ENCODE assay signal across 31 cellular contexts in the genomic region with DNA sequence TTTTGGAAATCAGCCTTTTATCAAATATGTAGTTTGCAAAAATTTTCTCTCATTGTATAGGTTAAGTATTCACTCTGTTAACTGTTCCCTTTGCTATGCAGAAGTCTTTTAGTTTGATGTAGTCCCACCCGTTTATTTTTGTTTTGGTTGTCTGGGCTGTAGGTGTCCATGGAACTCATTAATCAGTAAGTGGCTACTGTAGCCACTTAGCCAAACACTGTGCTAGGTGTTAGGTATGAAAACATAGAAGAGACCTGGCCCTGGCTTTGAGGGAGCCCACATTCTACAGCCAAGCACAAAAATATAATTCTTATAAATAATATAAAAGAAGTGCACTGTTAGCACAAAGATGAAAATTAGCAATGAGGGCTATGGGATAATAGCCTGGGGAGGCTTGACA.
"Had no signal": no experiment of that assay in that cellular context is flagged by ENCODE, and none has a peak within 500 bp of the region (broad histone marks: within the 10 kb centered on the region; RNA-seq: fewer than 3 reads in every experiment).

No MANE protein-coding gene starts in this region.

- H3K9me3 ChIP-seq: esophagus squamous epithelium, gastroesophageal sphincter, heart right ventricle had no signal

- H3K27me3 Mint-ChIP-seq: activated B cell treated with CpG ODN at 0.5 μM for 24 hours; activated CD8-positive, alpha-beta T cell treated with anti-CD3 and anti-CD28 coated beads for 36 hours; activated naive CD8-positive, alpha-beta T cell; activated T-helper 17 cell treated with anti-CD3 and anti-CD28 coated beads, Interleukin-2, amount 50 U/mL, for 72 hours; effector memory CD8-positive, alpha-beta T cell; T-helper 17 cell had no signal

- H3K36me3 ChIP-seq: brain microvascular endothelial cell, esophagus squamous epithelium, gastroesophageal sphincter, heart right ventricle, WERI-Rb-1 had no signal

- H3K9me3 Mint-ChIP-seq: activated B cell treated with CpG ODN at 0.5 μM for 24 hours; activated T-cell treated with anti-CD3 and anti-CD28 coated beads, Interleukin-2, amount 50 U/mL, for 4 hours; activated T-helper 17 cell treated with anti-CD3 and anti-CD28 coated beads, Interleukin-2, amount 50 U/mL, for 72 hours; effector memory CD8-positive, alpha-beta T cell; T-helper 2 cell treated with Interferon-gamma antibody and Interleukin-4, amounts not matched to agents 5 μg/mL and 100 μg/mL, for 36 hours had no signal

- H3K27ac Mint-ChIP-seq: activated B cell treated with CpG ODN at 0.5 μM for 24 hours; activated CD8-positive, alpha-beta T cell treated with anti-CD3 and anti-CD28 coated beads for 36 hours; activated naive CD8-positive, alpha-beta T cell; activated T-helper 17 cell treated with anti-CD3 and anti-CD28 coated beads, Interleukin-2, amount 50 U/mL, for 72 hours; effector memory CD8-positive, alpha-beta T cell; T-helper 17 cell; T-helper 2 cell treated with Interferon-gamma antibody and Interleukin-4, amounts not matched to agents 5 μg/mL and 100 μg/mL, for 36 hours had no signal

- DNase-seq: activated B cell treated with CpG ODN at 0.5 μM for 24 hours; activated CD4-positive, alpha-beta T cell treated with anti-CD3 and anti-CD28 coated beads for 48 hours; activated CD4-positive, alpha-beta T cell treated with anti-CD3 and anti-CD28 coated beads, Interleukin-2, amount 50 U/mL, for 1 hour; activated CD4-positive, alpha-beta T cell treated with anti-CD3 and anti-CD28 coated beads, Interleukin-2, amount 50 U/mL, for 48 hours; activated CD8-positive, alpha-beta memory T cell treated with anti-CD3 and anti-CD28 coated beads for 24 hours; activated CD8-positive, alpha-beta T cell treated with anti-CD3 and anti-CD28 coated beads for 36 hours; activated effector memory CD4-positive, alpha-beta T cell treated with Interleukin-2 at 50 U/mL for 16 hours; activated gamma-delta T cell treated with Interleukin-2 at 50 U/mL for 16 hours; activated naive CD4-positive, alpha-beta T cell treated with anti-CD3 and anti-CD28 coated beads, Interleukin-2, amount 50 U/mL, for 16 hours; activated naive CD4-positive, alpha-beta T cell treated with Interleukin-2 at 50 U/mL for 16 hours; activated T-cell treated with anti-CD3 and anti-CD28 coated beads, Interleukin-2, amount 50 U/mL, for 4 hours; amniotic stem cell; anterior cingulate cortex; brain microvascular endothelial cell; caudate nucleus; cortex of kidney; dermis blood vessel endothelial cell; effector CD4-positive, alpha-beta T cell; effector memory CD8-positive, alpha-beta T cell; erythroblast; esophagus squamous epithelium; foreskin melanocyte; heart right ventricle; T-helper 17 cell; T1000; WERI-Rb-1 had no signal

- ATAC-seq: activated CD4-positive, CD25-positive, alpha-beta regulatory T cell treated with anti-CD3 and anti-CD28 coated beads, Interleukin-2, amount 50 U/mL, for 24 hours; activated CD8-positive, alpha-beta T cell treated with anti-CD3 and anti-CD28 coated beads for 36 hours; activated T-cell treated with anti-CD3 and anti-CD28 coated beads, Interleukin-2, amount 50 U/mL, for 4 hours; activated T-helper 17 cell treated with anti-CD3 and anti-CD28 coated beads, Interleukin-2, amount 50 U/mL, for 72 hours; effector memory CD8-positive, alpha-beta T cell; gastroesophageal sphincter; T-helper 17 cell had no signal

- H3K27me3 ChIP-seq: brain microvascular endothelial cell, esophagus squamous epithelium, gastroesophageal sphincter, heart right ventricle had no signal

- H3K27ac ChIP-seq: brain microvascular endothelial cell, esophagus squamous epithelium, gastroesophageal sphincter, heart right ventricle, WERI-Rb-1 had no signal

- H3K4me1 ChIP-seq: heart right ventricle had no signal

- H3K4me1 Mint-ChIP-seq: activated B cell treated with CpG ODN at 0.5 μM for 24 hours had no signal

- H3K4me3 Mint-ChIP-seq: activated B cell treated with CpG ODN at 0.5 μM for 24 hours; activated CD8-positive, alpha-beta T cell treated with anti-CD3 and anti-CD28 coated beads for 36 hours; activated naive CD8-positive, alpha-beta T cell; activated T-cell treated with anti-CD3 and anti-CD28 coated beads, Interleukin-2, amount 50 U/mL, for 4 hours; activated T-helper 17 cell treated with anti-CD3 and anti-CD28 coated beads, Interleukin-2, amount 50 U/mL, for 72 hours; effector memory CD8-positive, alpha-beta T cell; T-helper 17 cell; T-helper 2 cell treated with Interferon-gamma antibody and Interleukin-4, amounts not matched to agents 5 μg/mL and 100 μg/mL, for 36 hours had no signal

- H3K4me3 ChIP-seq: esophagus squamous epithelium, gastroesophageal sphincter, heart right ventricle had no signal

- H3K36me3 Mint-ChIP-seq: activated naive CD8-positive, alpha-beta T cell had no signal
